In the genomic region with DNA sequence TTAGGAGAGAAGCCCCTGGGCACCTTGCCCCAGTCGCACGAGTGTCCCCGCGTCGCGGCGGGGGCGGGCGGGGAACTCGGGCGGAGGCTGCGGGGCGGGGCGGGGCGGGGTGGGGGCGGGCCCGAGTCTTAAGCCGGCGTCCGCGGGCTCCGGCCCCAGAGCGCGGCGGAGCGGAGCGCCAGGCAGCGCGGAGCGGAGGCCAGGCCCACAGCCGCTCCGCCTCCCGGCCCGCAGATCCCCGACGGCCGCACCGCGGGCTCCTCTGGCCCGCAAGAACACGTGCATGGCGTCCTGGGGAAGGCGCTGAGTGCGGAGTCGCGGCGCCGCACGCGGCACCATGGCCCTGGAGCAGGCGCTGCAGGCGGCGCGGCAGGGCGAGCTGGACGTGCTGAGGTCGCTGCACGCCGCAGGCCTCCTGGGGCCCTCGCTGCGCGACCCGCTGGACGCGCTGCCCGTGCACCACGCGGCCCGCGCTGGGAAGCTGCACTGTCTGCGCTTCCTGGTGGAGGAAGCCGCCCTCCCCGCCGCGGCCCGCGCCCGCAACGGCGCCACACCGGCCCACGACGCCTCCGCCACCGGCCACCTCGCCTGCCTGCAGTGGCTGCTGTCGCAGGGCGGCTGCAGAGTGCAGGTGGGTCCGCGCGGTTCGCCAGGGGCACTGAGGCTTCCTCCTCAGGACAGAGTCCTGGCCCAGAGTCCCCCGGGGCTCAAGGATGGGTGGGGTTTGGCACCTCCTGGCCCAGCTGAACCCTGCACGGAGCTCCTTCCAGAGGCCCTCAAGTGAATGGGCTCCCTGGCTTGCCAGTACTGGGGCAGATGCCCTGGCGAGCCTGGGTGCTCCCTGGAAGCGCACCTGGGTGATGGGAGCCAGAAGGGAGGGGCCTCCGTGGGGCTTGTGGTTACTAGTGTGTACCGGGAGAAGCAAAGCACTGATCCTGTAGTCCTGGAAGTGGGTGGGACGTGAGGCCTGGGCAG, we compare ENCODE assay signal across 1 cellular context.
TF ChIP-seq lines count a peak whose summit lies in the region.

A gene with protein sequence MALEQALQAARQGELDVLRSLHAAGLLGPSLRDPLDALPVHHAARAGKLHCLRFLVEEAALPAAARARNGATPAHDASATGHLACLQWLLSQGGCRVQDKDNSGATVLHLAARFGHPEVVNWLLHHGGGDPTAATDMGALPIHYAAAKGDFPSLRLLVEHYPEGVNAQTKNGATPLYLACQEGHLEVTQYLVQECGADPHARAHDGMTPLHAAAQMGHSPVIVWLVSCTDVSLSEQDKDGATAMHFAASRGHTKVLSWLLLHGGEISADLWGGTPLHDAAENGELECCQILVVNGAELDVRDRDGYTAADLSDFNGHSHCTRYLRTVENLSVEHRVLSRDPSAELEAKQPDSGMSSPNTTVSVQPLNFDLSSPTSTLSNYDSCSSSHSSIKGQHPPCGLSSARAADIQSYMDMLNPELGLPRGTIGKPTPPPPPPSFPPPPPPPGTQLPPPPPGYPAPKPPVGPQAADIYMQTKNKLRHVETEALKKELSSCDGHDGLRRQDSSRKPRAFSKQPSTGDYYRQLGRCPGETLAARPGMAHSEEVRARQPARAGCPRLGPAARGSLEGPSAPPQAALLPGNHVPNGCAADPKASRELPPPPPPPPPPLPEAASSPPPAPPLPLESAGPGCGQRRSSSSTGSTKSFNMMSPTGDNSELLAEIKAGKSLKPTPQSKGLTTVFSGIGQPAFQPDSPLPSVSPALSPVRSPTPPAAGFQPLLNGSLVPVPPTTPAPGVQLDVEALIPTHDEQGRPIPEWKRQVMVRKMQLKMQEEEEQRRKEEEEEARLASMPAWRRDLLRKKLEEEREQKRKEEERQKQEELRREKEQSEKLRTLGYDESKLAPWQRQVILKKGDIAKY (plus strand): TSS at position 158 of the 975 bp plus-strand sequence. CDS start 180 bp downstream, at position 338.

TF ChIP-seq in WTC11, 78 proteins besides CTCF, POLR2A, EP300 and RAD21 (continued from another document):
- TF ChIP-seq, protein P1, sequence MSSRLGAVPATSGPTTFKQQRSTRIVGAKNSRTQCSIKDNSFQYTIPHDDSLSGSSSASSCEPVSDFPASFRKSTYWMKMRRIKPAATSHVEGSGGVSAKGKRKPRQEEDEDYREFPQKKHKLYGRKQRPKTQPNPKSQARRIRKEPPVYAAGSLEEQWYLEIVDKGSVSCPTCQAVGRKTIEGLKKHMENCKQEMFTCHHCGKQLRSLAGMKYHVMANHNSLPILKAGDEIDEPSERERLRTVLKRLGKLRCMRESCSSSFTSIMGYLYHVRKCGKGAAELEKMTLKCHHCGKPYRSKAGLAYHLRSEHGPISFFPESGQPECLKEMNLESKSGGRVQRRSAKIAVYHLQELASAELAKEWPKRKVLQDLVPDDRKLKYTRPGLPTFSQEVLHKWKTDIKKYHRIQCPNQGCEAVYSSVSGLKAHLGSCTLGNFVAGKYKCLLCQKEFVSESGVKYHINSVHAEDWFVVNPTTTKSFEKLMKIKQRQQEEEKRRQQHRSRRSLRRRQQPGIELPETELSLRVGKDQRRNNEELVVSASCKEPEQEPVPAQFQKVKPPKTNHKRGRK (CRISPR knock-in tag; IDR thresholded peaks at IDR 0.05; ENCODE audit: borderline replicate concordance): no peak
- no peak for TF ChIP-seq TCF7 (CRISPR knock-in tag; IDR thresholded peaks at IDR 0.05; ENCODE audit: low read depth)
- TF ChIP-seq, protein P2, sequence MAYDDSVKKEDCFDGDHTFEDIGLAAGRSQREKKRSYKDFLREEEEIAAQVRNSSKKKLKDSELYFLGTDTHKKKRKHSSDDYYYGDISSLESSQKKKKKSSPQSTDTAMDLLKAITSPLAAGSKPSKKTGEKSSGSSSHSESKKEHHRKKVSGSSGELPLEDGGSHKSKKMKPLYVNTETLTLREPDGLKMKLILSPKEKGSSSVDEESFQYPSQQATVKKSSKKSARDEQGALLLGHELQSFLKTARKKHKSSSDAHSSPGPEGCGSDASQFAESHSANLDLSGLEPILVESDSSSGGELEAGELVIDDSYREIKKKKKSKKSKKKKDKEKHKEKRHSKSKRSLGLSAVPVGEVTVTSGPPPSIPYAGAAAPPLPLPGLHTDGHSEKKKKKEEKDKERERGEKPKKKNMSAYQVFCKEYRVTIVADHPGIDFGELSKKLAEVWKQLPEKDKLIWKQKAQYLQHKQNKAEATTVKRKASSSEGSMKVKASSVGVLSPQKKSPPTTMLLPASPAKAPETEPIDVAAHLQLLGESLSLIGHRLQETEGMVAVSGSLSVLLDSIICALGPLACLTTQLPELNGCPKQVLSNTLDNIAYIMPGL (CRISPR knock-in tag; IDR thresholded peaks at IDR 0.05): 0 out of 2 replicates have a peak, but pooled peaks have one; percentile 19
- TF ChIP-seq, protein P3, sequence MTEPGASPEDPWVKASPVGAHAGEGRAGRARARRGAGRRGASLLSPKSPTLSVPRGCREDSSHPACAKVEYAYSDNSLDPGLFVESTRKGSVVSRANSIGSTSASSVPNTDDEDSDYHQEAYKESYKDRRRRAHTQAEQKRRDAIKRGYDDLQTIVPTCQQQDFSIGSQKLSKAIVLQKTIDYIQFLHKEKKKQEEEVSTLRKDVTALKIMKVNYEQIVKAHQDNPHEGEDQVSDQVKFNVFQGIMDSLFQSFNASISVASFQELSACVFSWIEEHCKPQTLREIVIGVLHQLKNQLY (CRISPR knock-in tag; IDR thresholded peaks at IDR 0.05): no peak
- TF ChIP-seq, protein P4, sequence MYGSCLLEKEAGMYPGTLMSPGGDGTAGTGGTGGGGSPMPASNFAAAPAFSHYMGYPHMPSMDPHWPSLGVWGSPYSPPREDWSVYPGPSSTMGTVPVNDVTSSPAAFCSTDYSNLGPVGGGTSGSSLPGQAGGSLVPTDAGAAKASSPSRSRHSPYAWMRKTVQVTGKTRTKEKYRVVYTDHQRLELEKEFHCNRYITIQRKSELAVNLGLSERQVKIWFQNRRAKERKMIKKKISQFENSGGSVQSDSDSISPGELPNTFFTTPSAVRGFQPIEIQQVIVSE (CRISPR knock-in tag; IDR thresholded peaks at IDR 0.05; ENCODE audit: borderline replicate concordance): no peak
- TF ChIP-seq ATF1 (CRISPR knock-in tag; IDR thresholded peaks at IDR 0.05): no peak
- TF ChIP-seq, protein P5, sequence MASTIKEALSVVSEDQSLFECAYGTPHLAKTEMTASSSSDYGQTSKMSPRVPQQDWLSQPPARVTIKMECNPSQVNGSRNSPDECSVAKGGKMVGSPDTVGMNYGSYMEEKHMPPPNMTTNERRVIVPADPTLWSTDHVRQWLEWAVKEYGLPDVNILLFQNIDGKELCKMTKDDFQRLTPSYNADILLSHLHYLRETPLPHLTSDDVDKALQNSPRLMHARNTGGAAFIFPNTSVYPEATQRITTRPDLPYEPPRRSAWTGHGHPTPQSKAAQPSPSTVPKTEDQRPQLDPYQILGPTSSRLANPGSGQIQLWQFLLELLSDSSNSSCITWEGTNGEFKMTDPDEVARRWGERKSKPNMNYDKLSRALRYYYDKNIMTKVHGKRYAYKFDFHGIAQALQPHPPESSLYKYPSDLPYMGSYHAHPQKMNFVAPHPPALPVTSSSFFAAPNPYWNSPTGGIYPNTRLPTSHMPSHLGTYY (CRISPR knock-in tag; IDR thresholded peaks at IDR 0.05): no peak
- no peak for TF ChIP-seq GABPB1 (CRISPR knock-in tag; IDR thresholded peaks at IDR 0.05)
- TF ChIP-seq ZNF423 (CRISPR knock-in tag; IDR thresholded peaks at IDR 0.05): 0 out of 2 replicates have a peak, but pooled peaks have one; percentile 5
